Comparison of ENCODE assay signal across 21 cellular contexts in the genomic region with DNA sequence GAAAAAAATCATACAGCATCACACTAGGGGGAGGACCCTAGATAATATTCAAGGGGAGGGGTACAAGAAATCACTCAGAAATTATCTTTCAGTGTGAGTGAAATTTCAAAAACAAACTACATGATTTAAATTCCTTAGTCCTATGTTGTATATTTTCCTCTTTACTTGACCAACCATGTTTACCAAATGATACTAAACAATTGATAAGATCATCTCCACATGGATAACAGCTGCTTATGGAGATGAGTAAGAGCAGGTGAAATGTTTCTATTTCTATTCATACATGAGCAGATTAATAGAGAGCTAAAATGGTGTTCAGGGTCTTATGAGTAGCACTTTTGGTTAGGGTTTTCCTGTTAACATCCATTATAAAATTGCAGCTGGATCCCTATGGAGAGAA. TPM values are rescaled to one million over a fixed set of nuclear protein-coding genes. Genes with fewer than 3 reads are reported as not detected.
"Had no signal": no experiment of that assay in that cellular context is flagged by ENCODE, and none has a peak within 500 bp of the region (broad histone marks: within the 10 kb centered on the region; RNA-seq: fewer than 3 reads in every experiment).

No MANE protein-coding gene starts in this region.

- ATAC-seq: gastrocnemius medialis; left lobe of liver; naive thymus-derived CD8-positive, alpha-beta T cell; sciatic nerve; stimulated activated memory B cell treated with anti-CD40 and anti-IgM and Interleukin-4, amounts not matched to agents 10 μg/mL and 1 μg/mL and 100 μg/mL, for 72 hours had no signal

- DNase-seq: cortex of kidney; dorsolateral prefrontal cortex; effector CD4-positive, alpha-beta T cell; gastrocnemius medialis; head of caudate nucleus; kidney; naive thymus-derived CD8-positive, alpha-beta T cell; nephron progenitor cell; nucleus accumbens; spleen; stimulated activated CD4-positive, alpha-beta T cell treated with anti-CD3 and anti-CD28 coated beads, Interleukin-4, amount 100 ng/mL, for 4 hours; upper lobe of left lung had no signal

- H3K27me3 ChIP-seq: right atrium auricular region, upper lobe of left lung had no signal

- H3K9me3 ChIP-seq: gastrocnemius medialis, prostate gland, right atrium auricular region, spleen, thoracic aorta, tibial nerve, upper lobe of left lung had no signal

- H3K4me1 ChIP-seq: gastrocnemius medialis, prostate gland, right atrium auricular region, spleen, tibial nerve, upper lobe of left lung had no signal

- H3K36me3 ChIP-seq: gastrocnemius medialis, prostate gland, right atrium auricular region, spleen, thoracic aorta, tibial nerve, upper lobe of left lung had no signal

- H3K27ac ChIP-seq: dorsolateral prefrontal cortex, gastrocnemius medialis, prostate gland, right atrium auricular region, spleen, tibial nerve, upper lobe of left lung had no signal

- H3K4me3 ChIP-seq: dorsolateral prefrontal cortex, gastrocnemius medialis, prostate gland, right atrium auricular region, spleen, thoracic aorta, tibial nerve, upper lobe of left lung had no signal

RNA-seq across cellular contexts. Expression of gene VAT1L, which starts 7.3 kb away (rescaled TPM):
- total RNA-seq: myocyte; naive thymus-derived CD8-positive, alpha-beta T cell; osteocyte had no signal
- polyA plus RNA-seq: naive thymus-derived CD8-positive, alpha-beta T cell had no signal
